ENCODE assay signal across 2 cellular contexts in genomic region chr7:31028006-31028405, GRCh38.
TF ChIP-seq lines count a peak whose summit lies in the region.

No MANE protein-coding gene starts in this region.

TF ChIP-seq in WTC11, 78 proteins besides CTCF, POLR2A, EP300 and RAD21 (continued from another document):
- TF ChIP-seq, protein P1, sequence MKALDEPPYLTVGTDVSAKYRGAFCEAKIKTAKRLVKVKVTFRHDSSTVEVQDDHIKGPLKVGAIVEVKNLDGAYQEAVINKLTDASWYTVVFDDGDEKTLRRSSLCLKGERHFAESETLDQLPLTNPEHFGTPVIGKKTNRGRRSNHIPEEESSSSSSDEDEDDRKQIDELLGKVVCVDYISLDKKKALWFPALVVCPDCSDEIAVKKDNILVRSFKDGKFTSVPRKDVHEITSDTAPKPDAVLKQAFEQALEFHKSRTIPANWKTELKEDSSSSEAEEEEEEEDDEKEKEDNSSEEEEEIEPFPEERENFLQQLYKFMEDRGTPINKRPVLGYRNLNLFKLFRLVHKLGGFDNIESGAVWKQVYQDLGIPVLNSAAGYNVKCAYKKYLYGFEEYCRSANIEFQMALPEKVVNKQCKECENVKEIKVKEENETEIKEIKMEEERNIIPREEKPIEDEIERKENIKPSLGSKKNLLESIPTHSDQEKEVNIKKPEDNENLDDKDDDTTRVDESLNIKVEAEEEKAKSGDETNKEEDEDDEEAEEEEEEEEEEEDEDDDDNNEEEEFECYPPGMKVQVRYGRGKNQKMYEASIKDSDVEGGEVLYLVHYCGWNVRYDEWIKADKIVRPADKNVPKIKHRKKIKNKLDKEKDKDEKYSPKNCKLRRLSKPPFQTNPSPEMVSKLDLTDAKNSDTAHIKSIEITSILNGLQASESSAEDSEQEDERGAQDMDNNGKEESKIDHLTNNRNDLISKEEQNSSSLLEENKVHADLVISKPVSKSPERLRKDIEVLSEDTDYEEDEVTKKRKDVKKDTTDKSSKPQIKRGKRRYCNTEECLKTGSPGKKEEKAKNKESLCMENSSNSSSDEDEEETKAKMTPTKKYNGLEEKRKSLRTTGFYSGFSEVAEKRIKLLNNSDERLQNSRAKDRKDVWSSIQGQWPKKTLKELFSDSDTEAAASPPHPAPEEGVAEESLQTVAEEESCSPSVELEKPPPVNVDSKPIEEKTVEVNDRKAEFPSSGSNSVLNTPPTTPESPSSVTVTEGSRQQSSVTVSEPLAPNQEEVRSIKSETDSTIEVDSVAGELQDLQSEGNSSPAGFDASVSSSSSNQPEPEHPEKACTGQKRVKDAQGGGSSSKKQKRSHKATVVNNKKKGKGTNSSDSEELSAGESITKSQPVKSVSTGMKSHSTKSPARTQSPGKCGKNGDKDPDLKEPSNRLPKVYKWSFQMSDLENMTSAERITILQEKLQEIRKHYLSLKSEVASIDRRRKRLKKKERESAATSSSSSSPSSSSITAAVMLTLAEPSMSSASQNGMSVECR (CRISPR knock-in tag; IDR thresholded peaks at IDR 0.05; ENCODE audit: borderline replicate concordance), result no peak
- TF ChIP-seq ZBTB21 (CRISPR knock-in tag; IDR thresholded peaks at IDR 0.05; ENCODE audit: borderline replicate concordance) (no peak), NFATC4 (CRISPR knock-in tag; IDR thresholded peaks at IDR 0.05) (no peak), GTF2I (CRISPR knock-in tag; conservative IDR thresholded peaks at IDR 0.05) (no peak), ZNF121 (CRISPR knock-in tag; IDR thresholded peaks at IDR 0.05) (no peak), ZMAT4 (CRISPR knock-in tag; IDR thresholded peaks at IDR 0.05) (no peak), IRF2 (CRISPR knock-in tag; IDR thresholded peaks at IDR 0.05; ENCODE audit: borderline replicate concordance, low read depth) (no peak), ZNF263 (CRISPR knock-in tag; IDR thresholded peaks at IDR 0.05; ENCODE audit: low read depth) (no peak), TEAD1 (CRISPR knock-in tag; IDR thresholded peaks at IDR 0.05) (no peak)
- TF ChIP-seq, protein P2, sequence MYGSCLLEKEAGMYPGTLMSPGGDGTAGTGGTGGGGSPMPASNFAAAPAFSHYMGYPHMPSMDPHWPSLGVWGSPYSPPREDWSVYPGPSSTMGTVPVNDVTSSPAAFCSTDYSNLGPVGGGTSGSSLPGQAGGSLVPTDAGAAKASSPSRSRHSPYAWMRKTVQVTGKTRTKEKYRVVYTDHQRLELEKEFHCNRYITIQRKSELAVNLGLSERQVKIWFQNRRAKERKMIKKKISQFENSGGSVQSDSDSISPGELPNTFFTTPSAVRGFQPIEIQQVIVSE (CRISPR knock-in tag; IDR thresholded peaks at IDR 0.05; ENCODE audit: borderline replicate concordance), result no peak
TF ChIP-seq in WTC11: peak in this region for 0.

TF ChIP-seq in SK-N-SH, 30 proteins besides CTCF, POLR2A, EP300 and RAD21 (continued from another document):
- TF ChIP-seq CHD2 (IDR thresholded peaks at IDR 0.05; ENCODE audit: low read length, partially characterized antibody) (no peak), USF1 (IDR thresholded peaks at IDR 0.05; ENCODE audit: borderline replicate concordance, low read depth) (no peak), SIN3A (IDR thresholded peaks at IDR 0.05; ENCODE audit: borderline replicate concordance, low read depth, low read length) (no peak)
